In genomic region chr4:7103599-7104365, GRCh38 we compare ENCODE assay signal across 8 cellular contexts. TPM values are rescaled to one million over a fixed set of nuclear protein-coding genes. Genes with fewer than 3 reads are reported as not detected.
DNase-seq lines count a peak whose midpoint lies in the region; FAIRE-seq and TF ChIP-seq lines count a peak whose summit lies in the region.

No MANE protein-coding gene starts in this region.

- H3K4me1 ChIP-seq in iPS DF 6.9 (ENCODE audit: control insufficient read depth, insufficient read depth, low read length), result peaks cover 5% of the 10 kb centered on the region

- H3K27me3 ChIP-seq in iPS DF 6.9 (ENCODE audit: control insufficient read depth, insufficient read depth, low read length), result peaks cover 2% of the 10 kb centered on the region; the same call in 1 of the 2 replicates

- no peak for FAIRE-seq in GM12892 (lab: Jason Lieb, UNC)

- WGBS in iPS DF 6.9 (ENCODE audit: insufficient coverage, insufficient read length), result no CpG with 5 or more reads among the region's 22 CpGs

- no peaks in the 10 kb centered on the region for H3K9me3 ChIP-seq in iPS DF 6.9 (ENCODE audit: control insufficient read depth, insufficient read depth, low read length)

- no peaks in the 10 kb centered on the region for H3K9me3 Mint-ChIP-seq in activated naive CD8-positive, alpha-beta T cell treated with anti-CD3 and anti-CD28 coated beads for 36 hours

- H3K4me3 Mint-ChIP-seq in activated naive CD8-positive, alpha-beta T cell treated with anti-CD3 and anti-CD28 coated beads for 36 hours, result peak overlapping the region; percentile 93

- no peak for TF ChIP-seq POLR2A in GM12892 (IDR thresholded peaks at IDR 0.05; ENCODE audit: low read depth, low read length)

- H3K4me3 ChIP-seq in iPS DF 6.9 (ENCODE audit: low read length) (peak overlapping the region; percentile 12; the same call in 1 of the 2 replicates), skeletal muscle cell (ENCODE audit: low read depth, low read length) (peak overlapping the region; percentile 54)

- H3K36me3 ChIP-seq in iPS DF 6.9 (ENCODE audit: control insufficient read depth, insufficient read depth, low read length), result no peaks in the 10 kb centered on the region

- peak; percentile 3 for DNase-seq in stimulated activated CD4-positive, alpha-beta T cell treated with anti-CD3 and anti-CD28 coated beads, Interleukin-15, amount 100 ng/mL, for 24 hours
- no peak for DNase-seq in stimulated activated CD4-positive, alpha-beta T cell treated with anti-CD3 and anti-CD28 coated beads, Interleukin-4, amount 100 ng/mL, for 4 hours
- no peak for DNase-seq in activated naive CD8-positive, alpha-beta T cell treated with anti-CD3 and anti-CD28 coated beads for 36 hours
- DNase-seq in iPS DF 6.9 (ENCODE audit: low read depth, low spot score) (no peak), skeletal muscle cell (ENCODE audit: low read depth) (no peak), NCI-H2029 (lab: John Stamatoyannopoulos, UW) (no peak), GM20000 (ENCODE audit: low spot score) (no peak), GM12892 (ENCODE audit: insufficient read length) (no peak)

- peaks cover 11% of the 10 kb centered on the region for H3K4me1 Mint-ChIP-seq in activated naive CD8-positive, alpha-beta T cell treated with anti-CD3 and anti-CD28 coated beads for 36 hours

- no peak overlapping the region for H3K27ac ChIP-seq in iPS DF 6.9 (ENCODE audit: low read length)

- no peaks in the 10 kb centered on the region for H3K27me3 Mint-ChIP-seq in activated naive CD8-positive, alpha-beta T cell treated with anti-CD3 and anti-CD28 coated beads for 36 hours

- no peak for TF ChIP-seq CTCF in GM20000 (IDR thresholded peaks at IDR 0.05; ENCODE audit: extremely low read depth, missing control alignments)

- H3K36me3 Mint-ChIP-seq in activated naive CD8-positive, alpha-beta T cell treated with anti-CD3 and anti-CD28 coated beads for 36 hours, result no peaks in the 10 kb centered on the region

- H3K27ac Mint-ChIP-seq in activated naive CD8-positive, alpha-beta T cell treated with anti-CD3 and anti-CD28 coated beads for 36 hours, result no peak overlapping the region

RNA-seq across cellular contexts. Expression of gene GRPEL1, which starts 35.9 kb away (rescaled TPM):
- 100 to 1,000 TPM in 1 of 2 experiments, 10 to 100 TPM in 1; 96.6 to 109 TPM for total RNA-seq in activated naive CD8-positive, alpha-beta T cell treated with anti-CD3 and anti-CD28 coated beads for 36 hours
- 36.3 TPM for polyA plus RNA-seq in GM12892 (2012; ENCODE audit: missing spikeins)
